8 cellular contexts compared by ENCODE assay signal in genomic region chr19:35757231-35757748, GRCh38. TPM values are rescaled to one million over a fixed set of nuclear protein-coding genes. Genes with fewer than 3 reads are reported as not detected.
A peak's percentile ranks its signal among the peaks of the same experiment; 100 is the strongest.
DNase-seq lines count a peak whose midpoint lies in the region; ATAC-seq and TF ChIP-seq lines count a peak whose summit lies in the region.

No MANE protein-coding gene starts in this region.

- H3K9me3 Mint-ChIP-seq in central memory CD8-positive, alpha-beta T cell: no peaks in the 10 kb centered on the region
- no peaks in the 10 kb centered on the region for H3K9me3 Mint-ChIP-seq in stimulated activated naive B cell treated with anti-CD40 and anti-IgM and Interleukin-4, amounts not matched to agents 10 μg/mL and 1 μg/mL and 100 μg/mL, for 72 hours

- peak overlapping the region; percentile 93 for H3K4me3 Mint-ChIP-seq in central memory CD8-positive, alpha-beta T cell
- H3K4me3 Mint-ChIP-seq in stimulated activated naive B cell treated with anti-CD40 and anti-IgM and Interleukin-4, amounts not matched to agents 10 μg/mL and 1 μg/mL and 100 μg/mL, for 72 hours: peak overlapping the region; percentile 91 to 94

- no peak overlapping the region for H2AFZ ChIP-seq in OCI-LY3 (ENCODE audit: low read depth, low read length)

- in situ Hi-C loops in ACHN (cut with HindIII; ENCODE audit: low pct_ligation_motif_present, low pct_unique_long_range_greater_than_20kb, low sequenced_read_pairs): no loop called here

- peak overlapping the region; percentile 70 for H3K9ac ChIP-seq in OCI-LY3 (ENCODE audit: low read length)

- no peak for TF ChIP-seq CTCF in GM12875 (IDR thresholded peaks at IDR 0.05; ENCODE audit: borderline replicate concordance, insufficient read depth, low read depth, low read length)
- no peak for TF ChIP-seq CTCF in OCI-LY3 (IDR thresholded peaks at IDR 0.05; ENCODE audit: low read depth, low read length)
- no peak for TF ChIP-seq CTCF in GM20000 (IDR thresholded peaks at IDR 0.05; ENCODE audit: extremely low read depth, missing control alignments)

- H3K79me2 ChIP-seq in OCI-LY3 (ENCODE audit: low read length): peaks cover 18% of the 10 kb centered on the region

- H3K27me3 Mint-ChIP-seq in central memory CD8-positive, alpha-beta T cell: no peaks in the 10 kb centered on the region
- H3K27me3 Mint-ChIP-seq in stimulated activated naive B cell treated with anti-CD40 and anti-IgM and Interleukin-4, amounts not matched to agents 10 μg/mL and 1 μg/mL and 100 μg/mL, for 72 hours: peaks cover 20 to 22% of the 10 kb centered on the region in 2 donors

- ATAC-seq in central memory CD8-positive, alpha-beta T cell (replicated peaks; ENCODE audit: extremely low read depth, poor library complexity, severe bottlenecking): no peak
- no peak for ATAC-seq in left colon
- ATAC-seq in stimulated activated naive B cell treated with anti-CD40 and anti-IgM and Interleukin-4, amounts not matched to agents 10 μg/mL and 1 μg/mL and 100 μg/mL, for 72 hours (replicated peaks): peak in 1 of 2 donors; percentile 9

- intact Hi-C loops in left colon (cut with DNase I, micrococcal nuclease): no loop called here

- no peaks in the 10 kb centered on the region for H3K27me3 ChIP-seq in OCI-LY3 (ENCODE audit: low read depth, low read length)

- H3K4me1 ChIP-seq in OCI-LY3 (ENCODE audit: low read length): peaks cover 13% of the 10 kb centered on the region

- peak overlapping the region; percentile 48 for H3K27ac ChIP-seq in OCI-LY3 (ENCODE audit: low read length)

- peak overlapping the region; percentile 81 for H3K4me2 ChIP-seq in OCI-LY3 (ENCODE audit: low read length)

- peaks cover 3% of the 10 kb centered on the region for H4K20me1 ChIP-seq in OCI-LY3 (ENCODE audit: insufficient read depth, low read length)

- peaks cover 13% of the 10 kb centered on the region for H3K36me3 Mint-ChIP-seq in central memory CD8-positive, alpha-beta T cell (ENCODE audit: insufficient read depth)
- peaks cover 37 to 47% of the 10 kb centered on the region in 2 donors for H3K36me3 Mint-ChIP-seq in stimulated activated naive B cell treated with anti-CD40 and anti-IgM and Interleukin-4, amounts not matched to agents 10 μg/mL and 1 μg/mL and 100 μg/mL, for 72 hours

- H3K4me3 ChIP-seq in GM12875 (ENCODE audit: low read depth, low read length) (peak overlapping the region; percentile 90), OCI-LY3 (ENCODE audit: low read length) (peak overlapping the region; percentile 79)

- H3K27ac Mint-ChIP-seq in central memory CD8-positive, alpha-beta T cell (ENCODE audit: low read depth): peak overlapping the region; percentile 94
- H3K27ac Mint-ChIP-seq in stimulated activated naive B cell treated with anti-CD40 and anti-IgM and Interleukin-4, amounts not matched to agents 10 μg/mL and 1 μg/mL and 100 μg/mL, for 72 hours: peak overlapping the region; percentile 77

- DNase-seq in ACHN (peak; percentile 63), left colon (peak; percentile 69 to 88), retina (no peak), GM20000 (ENCODE audit: low spot score) (no peak)
- DNase-seq in central memory CD8-positive, alpha-beta T cell (ENCODE audit: low spot score in 2 of 2): no peak
- no peak for DNase-seq in stimulated activated naive B cell treated with anti-CD40 and anti-IgM and Interleukin-4, amounts not matched to agents 10 μg/mL and 1 μg/mL and 100 μg/mL, for 72 hours

- no peaks in the 10 kb centered on the region for H3K9me3 ChIP-seq in OCI-LY3 (ENCODE audit: insufficient read depth, low read length)

- peaks cover 17% of the 10 kb centered on the region for H3K36me3 ChIP-seq in OCI-LY3 (replicated peaks; ENCODE audit: low read depth, low read length)

- H3K4me1 Mint-ChIP-seq in central memory CD8-positive, alpha-beta T cell: peaks cover 14% of the 10 kb centered on the region
- peaks cover 23 to 38% of the 10 kb centered on the region in 2 donors for H3K4me1 Mint-ChIP-seq in stimulated activated naive B cell treated with anti-CD40 and anti-IgM and Interleukin-4, amounts not matched to agents 10 μg/mL and 1 μg/mL and 100 μg/mL, for 72 hours

RNA-seq across cellular contexts. Expression of gene HSPB6, which starts 0.5 kb away (rescaled TPM):
- 10 to 100 TPM in 1 of 2 donors, 1 to 10 TPM in 1; 4.5 to 16.4 TPM for total RNA-seq in left colon

RNA-seq across cellular contexts. Expression of gene PROSER3, which starts 0.7 kb away (rescaled TPM):
- 10 to 100 TPM; 16.8 to 19.5 TPM for total RNA-seq in left colon

RNA-seq across cellular contexts. Expression of gene LIN37, which starts 8.9 kb away (rescaled TPM):
- 1 to 10 TPM; 5.9 to 6.1 TPM for total RNA-seq in left colon

RNA-seq across cellular contexts. Expression of gene PSENEN, which starts 11.8 kb away (rescaled TPM):
- 10 to 100 TPM; 82.2 to 86.0 TPM for total RNA-seq in left colon

RNA-seq across cellular contexts. Expression of gene U2AF1L4, which starts 12.1 kb away (rescaled TPM):
- total RNA-seq in left colon: 10 to 100 TPM; 14.5 to 17.3 TPM

Comparison
In these comparisons a context has a peak if more than half of its experiments do, and no peak if none do; other contexts are left out.
1. DNase-seq: peak in ACHN (single experiment) and left colon (2 of 2); none in central memory CD8-positive, alpha-beta T cell (0 of 2), stimulated activated naive B cell treated with anti-CD40 and anti-IgM and Interleukin-4, amounts not matched to agents 10 μg/mL and 1 μg/mL and 100 μg/mL, for 72 hours (single experiment), retina (single experiment) and GM20000 (single experiment).